In genomic region chr7:107638594-107638993, GRCh38 we compare ENCODE assay signal across 10 cellular contexts. TPM values are rescaled to one million over a fixed set of nuclear protein-coding genes. Genes with fewer than 3 reads are reported as not detected.
DNase-seq lines count a peak whose midpoint lies in the region; ATAC-seq and TF ChIP-seq lines count a peak whose summit lies in the region.
"Had no signal": no experiment of that assay in that cellular context is flagged by ENCODE, and none has a peak within 500 bp of the region (broad histone marks: within the 10 kb centered on the region; RNA-seq: fewer than 3 reads in every experiment).

No MANE protein-coding gene starts in this region.

- CTCF ChIA-PET in OCI-LY7 (lab: Charles Lee; ENCODE audit: unreplicated experiment) (interaction anchor here (0.6 to 1.0 kb wide), 2 partner anchors 29 to 980 kb away, joined by 3 read pairs; no protein-coding TSS in a partner anchor), MCF 10A (lab: Yijun Ruan, JAX) (no interaction called here), A673 (lab: Charles Lee) (no interaction called here)

- H3K27me3 ChIP-seq in A673 (replicated peaks; ENCODE audit: insufficient read depth, low read depth, low read length, poor library complexity) = no peaks in the 10 kb centered on the region
- H3K27me3 ChIP-seq: gastrocnemius medialis had no signal

- peak overlapping the region; percentile 58 for H3K27ac ChIP-seq in OCI-LY7 (ENCODE audit: low read depth, low read length, poor library complexity, severe bottlenecking)
- H3K27ac ChIP-seq in A673 (ENCODE audit: low read depth, low read length, poor library complexity, severe bottlenecking) = no peak overlapping the region
- H3K27ac ChIP-seq: gastrocnemius medialis had no signal

- peak overlapping the region; percentile 60 for H3K4me2 ChIP-seq in OCI-LY7 (ENCODE audit: low read length)

- H3K9me2 ChIP-seq in OCI-LY7 (ENCODE audit: insufficient read depth, low read length) = no peaks in the 10 kb centered on the region

- in situ Hi-C loops in GM13977 (cut with MboI; ENCODE audit: low pct_unique_long_range_greater_than_20kb, low sequenced_read_pairs, unreplicated experiment) = no loop called here

- BruUV-seq in OCI-LY7 (replicated peaks; lab: Mats Ljungman, UMichigan) (no TSS peak), MCF 10A (replicated peaks; lab: Mats Ljungman, UMichigan) (no TSS peak), A673 (replicated peaks; lab: Mats Ljungman, UMichigan) (no TSS peak)

- H3K4me1 Mint-ChIP-seq in MCF 10A (ENCODE audit: insufficient read depth, unreplicated experiment) = no peaks in the 10 kb centered on the region

- H3K36me3 Mint-ChIP-seq in MCF 10A (ENCODE audit: insufficient read depth, unreplicated experiment) = no peaks in the 10 kb centered on the region

- H3K4me1 ChIP-seq in OCI-LY7 (ENCODE audit: insufficient read depth, low read length, poor library complexity, severe bottlenecking) (peaks cover 21% of the 10 kb centered on the region), A673 (ENCODE audit: insufficient read depth, low read length, poor library complexity, severe bottlenecking) (peaks cover 6% of the 10 kb centered on the region)
- H3K4me1 ChIP-seq: gastrocnemius medialis had no signal

- H3K36me3 ChIP-seq in OCI-LY7 (ENCODE audit: insufficient read depth, low read length) (peaks cover 5% of the 10 kb centered on the region; the same call in 1 of the 2 replicates), A673 (ENCODE audit: insufficient read depth, low read length, poor library complexity, severe bottlenecking) (no peaks in the 10 kb centered on the region)
- H3K36me3 ChIP-seq: gastrocnemius medialis had no signal

- H3K9me3 ChIP-seq in OCI-LY7 (ENCODE audit: low read length) (peaks cover 15% of the 10 kb centered on the region), A673 (ENCODE audit: low read depth, low read length, poor library complexity, severe bottlenecking) (no peaks in the 10 kb centered on the region)
- H3K9me3 ChIP-seq: gastrocnemius medialis had no signal

- DNase-seq in GM13977 (ENCODE audit: low spot score) (peak; percentile 46), OCI-LY7 (ENCODE audit: low spot score) (peak; percentile 76), MCF 10A (ENCODE audit: unreplicated experiment) (no peak), A673 (ENCODE audit: low spot score) (no peak), NCI-H1930 (lab: John Stamatoyannopoulos, UW) (no peak)
- no peak for DNase-seq in effector CD4-positive, alpha-beta T cell
- DNase-seq: gastrocnemius medialis, SW 1271 had no signal

- H2AFZ ChIP-seq in OCI-LY7 (ENCODE audit: low read length) = peak overlapping the region; percentile 42; the same call in 1 of the 2 replicates

- POLR2A ChIA-PET in OCI-LY7 (lab: Charles Lee) = interaction anchor here (0.7 to 1.4 kb wide), 6 partner anchors 10 to 257 kb away, joined by 3 to 7 read pairs (median 4); no protein-coding TSS in a partner anchor
- POLR2A ChIA-PET in MCF 10A (lab: Yijun Ruan, JAX) = interaction anchor here (0.8 kb wide), 1 partner anchor 15 kb away, joined by 4 read pairs; no protein-coding TSS in a partner anchor
- POLR2A ChIA-PET in A673 (lab: Charles Lee; ENCODE audit: low non-redundant PET) = no interaction called here

- no peaks in the 10 kb centered on the region for H3K79me2 ChIP-seq in OCI-LY7 (ENCODE audit: insufficient read depth, low read depth, low read length)

- H3K27ac Mint-ChIP-seq in MCF 10A (ENCODE audit: low read depth, unreplicated experiment) = no peak overlapping the region

- peak overlapping the region; percentile 22 for H3K4me3 ChIP-seq in OCI-LY7 (ENCODE audit: low read depth, low read length, poor library complexity, severe bottlenecking)
- H3K4me3 ChIP-seq in A673 (ENCODE audit: low read depth, low read length, poor library complexity, severe bottlenecking) = no peak overlapping the region
- H3K4me3 ChIP-seq: gastrocnemius medialis had no signal

- H3K9me3 Mint-ChIP-seq in MCF 10A (ENCODE audit: unreplicated experiment) = no peaks in the 10 kb centered on the region

- no peak overlapping the region for H3K4me3 Mint-ChIP-seq in MCF 10A (ENCODE audit: unreplicated experiment)

- TF ChIP-seq CTCF in GM13977 (IDR thresholded peaks at IDR 0.05; ENCODE audit: extremely low read depth, insufficient read depth, missing control alignments) (no peak), OCI-LY7 (conservative IDR thresholded peaks at IDR 0.05; ENCODE audit: low read length) (no peak), MCF 10A (IDR thresholded peaks at IDR 0.05; ENCODE audit: unreplicated experiment) (no peak), A673 (conservative IDR thresholded peaks at IDR 0.05; ENCODE audit: low read depth, low read length) (no peak)

- H4K20me1 ChIP-seq in OCI-LY7 (ENCODE audit: insufficient read depth, low read length) = no peaks in the 10 kb centered on the region

- intact Hi-C loops in OCI-LY7 (cut with micrococcal nuclease; ENCODE audit: unreplicated experiment) (no loop called here), MCF 10A (cut with micrococcal nuclease) (no loop called here), A673 (cut with micrococcal nuclease; ENCODE audit: unreplicated experiment) (no loop called here)

- peak; percentile 92 for ATAC-seq in GM19452 (IDR thresholded peaks at IDR 0.05; ENCODE audit: unreplicated experiment)
- ATAC-seq in HG03060 (IDR thresholded peaks at IDR 0.05; ENCODE audit: low read depth, unreplicated experiment) = peak; percentile 96
- ATAC-seq: gastrocnemius medialis had no signal

- H3K27me3 Mint-ChIP-seq in MCF 10A (ENCODE audit: insufficient read depth, unreplicated experiment) = peaks cover 16% of the 10 kb centered on the region

RNA-seq across cellular contexts. Expression of gene SLC26A4, which starts 22.0 kb away (rescaled TPM):
- total RNA-seq in OCI-LY7 (2014; rRNA removed; shearing (Covaris generic)) = 0.26 TPM in 1 of 2 replicates, not detected in the other
- 0.27 TPM in 1 of 2 replicates, not detected in the other for total RNA-seq in OCI-LY7 (2022)
- total RNA-seq in MCF 10A (2022) = 0.21 and 0.52 TPM in 2 replicates
- 0.33 TPM in 1 of 2 replicates, not detected in the other for total RNA-seq in A673 (2021)

RNA-seq across cellular contexts. Expression of gene BCAP29, which starts 58.5 kb away (rescaled TPM):
- 18.7 and 26.5 TPM in 2 replicates for total RNA-seq in OCI-LY7 (2014; rRNA removed; shearing (Covaris generic))
- total RNA-seq in OCI-LY7 (2022) (26.3 and 29.2 TPM in 2 replicates), MCF 10A (2022) (61.5 and 73.4 TPM in 2 replicates), A673 (2021) (30.3 and 32.0 TPM in 2 replicates)

Comparison
In these comparisons a context has a peak if more than half of its experiments do, and no peak if none do; other contexts are left out.
1. DNase-seq: peak in GM13977 (single experiment) and OCI-LY7 (single experiment); none in effector CD4-positive, alpha-beta T cell (single experiment), MCF 10A (single experiment), A673 (single experiment) and NCI-H1930 (0 of 2).